In genomic region chr3:187069857-187070516, GRCh38 we compare ENCODE assay signal across 22 cellular contexts.
DNase-seq lines count a peak whose midpoint lies in the region; ATAC-seq and TF ChIP-seq lines count a peak whose summit lies in the region.
"Had no signal": no experiment of that assay in that cellular context is flagged by ENCODE, and none has a peak within 500 bp of the region (broad histone marks: within the 10 kb centered on the region; RNA-seq: fewer than 3 reads in every experiment).

No MANE protein-coding gene starts in this region.

- TF ChIP-seq POLR2A in breast epithelium (IDR thresholded peaks at IDR 0.05) = no peak
- no peak for TF ChIP-seq POLR2A in suprapubic skin (IDR thresholded peaks at IDR 0.05)

- H3K9me3 Mint-ChIP-seq in MCF 10A (ENCODE audit: unreplicated experiment) (peaks cover 7% of the 10 kb centered on the region), WTC11 (peaks cover 7% of the 10 kb centered on the region)
- no peaks in the 10 kb centered on the region for H3K9me3 Mint-ChIP-seq in effector memory CD8-positive, alpha-beta T cell

- WGBS in suprapubic skin = 93% methylated on average over 7 of the region's 7 CpGs

- H3K27me3 ChIP-seq in breast epithelium = no peaks in the 10 kb centered on the region
- no peaks in the 10 kb centered on the region for H3K27me3 ChIP-seq in foreskin keratinocyte
- no peaks in the 10 kb centered on the region for H3K27me3 ChIP-seq in suprapubic skin
- H3K27me3 ChIP-seq: left lung had no signal

- H3K36me3 Mint-ChIP-seq in MCF 10A (ENCODE audit: insufficient read depth, unreplicated experiment) = peaks cover 5% of the 10 kb centered on the region
- H3K36me3 Mint-ChIP-seq in WTC11 = peaks cover 53% of the 10 kb centered on the region
- H3K36me3 Mint-ChIP-seq in effector memory CD8-positive, alpha-beta T cell (ENCODE audit: insufficient read depth) = peaks cover 60% of the 10 kb centered on the region

- H3K36me3 ChIP-seq in breast epithelium (no peaks in the 10 kb centered on the region), suprapubic skin (peaks cover 14% of the 10 kb centered on the region)

- DNase-seq in MCF 10A (ENCODE audit: unreplicated experiment) (no peak), breast epithelium (ENCODE audit: low spot score in 2 of 2) (no peak), WTC11 (ENCODE audit: low spot score) (no peak), foreskin keratinocyte (no peak), left ventricle myocardium superior (no peak), suprapubic skin (ENCODE audit: low spot score in 2 of 2) (no peak)
- DNase-seq in effector memory CD8-positive, alpha-beta T cell = no peak
- DNase-seq: activated T-cell treated with anti-CD3 and anti-CD28 coated beads, Interleukin-2, amount 50 U/mL, for 48 hours; anterior cingulate cortex; DMS79; effector CD8-positive, alpha-beta T cell; GM23248; head of caudate nucleus; left lung; NCI-H1048; NCI-H2029 treated with DMSO at 0.1 percent for 48 hours; NCI-H446; NK-92 treated with Interleukin-12 subunit alpha and Interleukin-12 subunit beta, amount 100 ng/mL, for 24 hours; nucleus accumbens; stimulated activated CD8-positive, alpha-beta memory T cell treated with anti-CD3 and anti-CD28 coated beads, Interleukin-4, amount 100 ng/mL, for 48 hours had no signal

- intact Hi-C loops in MCF 10A (cut with micrococcal nuclease) = no loop called here
- intact Hi-C loops in breast epithelium (cut with DNase I; ENCODE audit: low total_unique reads) = no loop called here
- intact Hi-C loops in left ventricle myocardium superior (cut with micrococcal nuclease) = no loop called here

- BruUV-seq in MCF 10A (replicated peaks; lab: Mats Ljungman, UMichigan) = no TSS peak

- no peak overlapping the region for H3K27ac ChIP-seq in breast epithelium
- H3K27ac ChIP-seq in foreskin keratinocyte = no peak overlapping the region
- no peak overlapping the region for H3K27ac ChIP-seq in suprapubic skin
- H3K27ac ChIP-seq: GM23248, left lung, RWPE1 had no signal

- CTCF ChIA-PET in MCF 10A (lab: Yijun Ruan, JAX) (interaction anchor here (0.6 kb wide), 1 partner anchor 214 kb away, joined by 3 read pairs; no protein-coding TSS in a partner anchor), WTC11 (lab: Charles Lee) (no interaction called here)

- POLR2A ChIA-PET in MCF 10A (lab: Yijun Ruan, JAX) (interaction anchor here (0.7 to 1.4 kb wide), 3 partner anchors 23 to 287 kb away, joined by 3 to 6 read pairs (median 3); partner anchors contain the start of gene EIF4A2), WTC11 (lab: Charles Lee) (no interaction called here)

- no peaks in the 10 kb centered on the region for H3K27me3 Mint-ChIP-seq in MCF 10A (ENCODE audit: insufficient read depth, unreplicated experiment)
- no peaks in the 10 kb centered on the region for H3K27me3 Mint-ChIP-seq in WTC11 (ENCODE audit: low read depth)
- H3K27me3 Mint-ChIP-seq in effector memory CD8-positive, alpha-beta T cell = no peaks in the 10 kb centered on the region

- H3K4me3 ChIP-seq in breast epithelium (no peak overlapping the region), suprapubic skin (no peak overlapping the region)
- H3K4me3 ChIP-seq: GM23248, left lung had no signal

- H3K4me1 Mint-ChIP-seq in MCF 10A (ENCODE audit: insufficient read depth, unreplicated experiment) = peaks cover 14% of the 10 kb centered on the region
- peaks cover 23% of the 10 kb centered on the region for H3K4me1 Mint-ChIP-seq in WTC11
- peaks cover 16 to 29% of the 10 kb centered on the region in 2 donors for H3K4me1 Mint-ChIP-seq in effector memory CD8-positive, alpha-beta T cell (ENCODE audit: low read depth in 2 of 2)

- no peak overlapping the region for H3K4me3 Mint-ChIP-seq in MCF 10A (ENCODE audit: unreplicated experiment)
- no peak overlapping the region for H3K4me3 Mint-ChIP-seq in WTC11
- H3K4me3 Mint-ChIP-seq in effector memory CD8-positive, alpha-beta T cell = no peak overlapping the region

- TF ChIP-seq EP300 in suprapubic skin (IDR thresholded peaks at IDR 0.05) = no peak

- H3K4me1 ChIP-seq in breast epithelium = no peaks in the 10 kb centered on the region
- no peaks in the 10 kb centered on the region for H3K4me1 ChIP-seq in foreskin keratinocyte
- no peaks in the 10 kb centered on the region for H3K4me1 ChIP-seq in suprapubic skin
- H3K4me1 ChIP-seq: left lung had no signal

- TF ChIP-seq CTCF in MCF 10A (IDR thresholded peaks at IDR 0.05; ENCODE audit: unreplicated experiment) (no peak), breast epithelium (IDR thresholded peaks at IDR 0.05) (no peak), WTC11 (IDR thresholded peaks at IDR 0.05) (no peak), foreskin keratinocyte (conservative IDR thresholded peaks at IDR 0.05) (no peak), suprapubic skin (IDR thresholded peaks at IDR 0.05) (no peak)

- H3K27ac Mint-ChIP-seq in MCF 10A (ENCODE audit: low read depth, unreplicated experiment) (peak overlapping the region; percentile 13), WTC11 (no peak overlapping the region)
- peak overlapping the region; percentile 35 to 41 for H3K27ac Mint-ChIP-seq in effector memory CD8-positive, alpha-beta T cell

- ATAC-seq in WTC11 = no peak
- ATAC-seq in effector memory CD8-positive, alpha-beta T cell (replicated peaks) = peak; percentile 44
- no peak for ATAC-seq in GM19397 (IDR thresholded peaks at IDR 0.05; ENCODE audit: unreplicated experiment)
- ATAC-seq in foreskin keratinocyte = no peak
- no peak for ATAC-seq in left ventricle myocardium superior
- ATAC-seq: left lung had no signal

- H3K9me3 ChIP-seq in breast epithelium (no peaks in the 10 kb centered on the region), suprapubic skin (no peaks in the 10 kb centered on the region)
- H3K9me3 ChIP-seq: left lung had no signal

TF ChIP-seq in WTC11, 78 proteins besides CTCF, POLR2A, EP300 and RAD21:
- 0 out of 2 replicates have a peak, but pooled peaks have one; percentile 22 for TF ChIP-seq GTF2I (CRISPR knock-in tag; conservative IDR thresholded peaks at IDR 0.05)
- no peak for TF ChIP-seq FOXK1 (CRISPR knock-in tag; IDR thresholded peaks at IDR 0.05)
- no peak for TF ChIP-seq ARID4B (CRISPR knock-in tag; IDR thresholded peaks at IDR 0.05; ENCODE audit: borderline replicate concordance)
- TF ChIP-seq MXD4 (CRISPR knock-in tag; IDR thresholded peaks at IDR 0.05; ENCODE audit: borderline replicate concordance) = no peak
- no peak for TF ChIP-seq TP53 (CRISPR knock-in tag; IDR thresholded peaks at IDR 0.05)
- TF ChIP-seq MAX (CRISPR knock-in tag; IDR thresholded peaks at IDR 0.05) = no peak
TF ChIP-seq in WTC11: peak in this region for 1.
